In genomic region chr15:63524316-63525015, GRCh38 we compare ENCODE assay signal across 1 cellular context.
TF ChIP-seq lines count a peak whose summit lies in the region.

No MANE protein-coding gene starts in this region.

TF ChIP-seq in H1, 55 proteins besides CTCF, POLR2A, EP300 and RAD21:
- TF ChIP-seq SAP30 (IDR thresholded peaks at IDR 0.05; ENCODE audit: insufficient read depth, insufficient replicate concordance, low read length) (no peak), ATF3 (IDR thresholded peaks at IDR 0.05; ENCODE audit: insufficient read depth, low read depth, low read length) (no peak), TAF1 (IDR thresholded peaks at IDR 0.05; ENCODE audit: low read depth, low read length) (no peak), JUND (IDR thresholded peaks at IDR 0.05; ENCODE audit: low read length) (no peak), NRF1 (IDR thresholded peaks at IDR 0.05; ENCODE audit: low read depth, low read length) (no peak), RNF2 (IDR thresholded peaks at IDR 0.05; ENCODE audit: borderline replicate concordance, low read depth, low read length, missing control alignments, poor library complexity, severe bottlenecking) (no peak), KDM4A (IDR thresholded peaks at IDR 0.05; ENCODE audit: low read depth, low read length, severe bottlenecking) (no peak), RBBP5 (IDR thresholded peaks at IDR 0.05; ENCODE audit: borderline replicate concordance, low read depth, low read length) (no peak), CHD1 (IDR thresholded peaks at IDR 0.05; ENCODE audit: low read depth, low read length) (no peak), SIRT6 (IDR thresholded peaks at IDR 0.05; ENCODE audit: low read length) (no peak), CHD7 (IDR thresholded peaks at IDR 0.05; ENCODE audit: insufficient replicate concordance, low read length) (no peak), YY1 (IDR thresholded peaks at IDR 0.05; ENCODE audit: low read depth, low read length) (no peak), SP2 (IDR thresholded peaks at IDR 0.05; ENCODE audit: low read length) (no peak), SP1 (IDR thresholded peaks at IDR 0.05; ENCODE audit: low read depth, low read length) (no peak), TCF12 (IDR thresholded peaks at IDR 0.05; ENCODE audit: low read depth, low read length) (no peak), SP4 (IDR thresholded peaks at IDR 0.05; ENCODE audit: low read length) (no peak), BACH1 (IDR thresholded peaks at IDR 0.05; ENCODE audit: low read length) (no peak), EGR1 (IDR thresholded peaks at IDR 0.05; ENCODE audit: borderline replicate concordance, low read depth, low read length) (no peak), JUN (IDR thresholded peaks at IDR 0.05; ENCODE audit: low read depth, low read length) (no peak)
TF ChIP-seq in H1: peak in this region for 0.
